35 cellular contexts compared by ENCODE assay signal in the genomic region with DNA sequence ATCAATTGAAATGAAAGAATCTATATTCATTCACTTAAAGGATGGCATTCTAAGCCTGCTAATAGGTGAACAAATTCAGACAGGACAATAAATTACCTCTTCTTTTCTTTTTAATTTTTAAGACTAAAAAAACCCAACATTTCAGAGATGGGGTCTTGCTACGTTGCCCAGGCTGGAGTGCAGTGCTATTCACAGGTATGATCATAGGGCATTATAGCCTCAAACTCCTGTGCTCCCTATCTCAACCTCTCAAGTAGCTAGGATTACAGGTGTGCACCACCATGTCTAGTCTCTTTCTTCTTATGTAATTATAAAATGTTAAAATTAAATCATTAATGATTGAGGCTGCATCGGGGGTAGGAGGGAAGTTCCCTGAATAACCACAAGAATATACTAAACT. TPM values are rescaled to one million over a fixed set of nuclear protein-coding genes. Genes with fewer than 3 reads are reported as not detected.
"Had no signal": no experiment of that assay in that cellular context is flagged by ENCODE, and none has a peak within 500 bp of the region (broad histone marks: within the 10 kb centered on the region; RNA-seq: fewer than 3 reads in every experiment).

No MANE protein-coding gene starts in this region.

- H3K27me3 ChIP-seq: MG63 had no signal

- H3K4me3 ChIP-seq: MG63 had no signal

- DNase-seq: Karpas-422, Kasumi-1, MG63, MM.1S, MV-4-11, NCI-H1048, NCI-H1092, NCI-H1092 treated with DMSO at 0.1 percent for 48 hours, NCI-H1105, NCI-H1105 treated with DMSO at 0.1 percent for 48 hours, NCI-H1417, NCI-H1417 treated with DMSO at 0.1 percent for 48 hours, NCI-H1436, NCI-H1436 treated with DMSO at 0.1 percent for 48 hours, NCI-H146, NCI-H1694, NCI-H1694 treated with DMSO at 0.1 percent for 48 hours, NCI-H187, NCI-H187 treated with DMSO at 0.1 percent for 48 hours, NCI-H1930, NCI-H2029, NCI-H2029 treated with DMSO at 0.1 percent for 48 hours, NCI-H2081, NCI-H2081 treated with DMSO at 0.1 percent for 48 hours, NCI-H2107, NCI-H2171, NCI-H2171 treated with DMSO at 0.1 percent for 48 hours, NCI-H2227 treated with DMSO at 0.1 percent for 48 hours, NCI-H226, NCI-H345, NCI-H510A, NCI-H510A treated with DMSO at 0.1 percent for 48 hours had no signal

- H3K36me3 ChIP-seq: MG63 had no signal

- H3K9me3 ChIP-seq: MG63 had no signal

RNA-seq across cellular contexts. Expression of gene HPGDS, which starts 56.6 kb away (rescaled TPM):
- total RNA-seq: LHCN-M2, M059J, MCF 10A had no signal
